ENCODE assay signal across 1 cellular context in the genomic region with DNA sequence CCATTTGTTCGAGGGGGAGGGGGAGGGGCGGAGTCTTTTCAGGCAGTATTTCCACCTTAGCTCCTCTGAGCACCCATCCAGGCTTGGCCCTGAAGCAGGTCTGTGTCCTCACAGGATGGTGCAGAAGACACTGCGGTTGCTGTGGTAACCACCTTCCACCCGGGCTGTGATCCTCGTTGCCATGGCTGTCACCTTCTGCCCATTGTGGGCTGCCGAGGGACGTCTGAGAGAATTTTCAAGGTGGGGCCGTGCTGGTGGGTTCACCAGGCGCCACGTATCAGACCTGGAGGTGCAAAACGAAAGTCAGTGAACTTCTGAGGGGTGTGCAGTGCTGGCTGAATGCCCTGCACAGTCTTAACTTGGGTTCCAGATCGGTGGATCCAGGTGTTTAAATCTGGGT.
TF ChIP-seq lines count a peak whose summit lies in the region.

No MANE protein-coding gene starts in this region.

TF ChIP-seq in H1, 55 proteins besides CTCF, POLR2A, EP300 and RAD21:
- TF ChIP-seq SP2 (IDR thresholded peaks at IDR 0.05; ENCODE audit: low read length), result no peak
TF ChIP-seq in H1: peak in this region for 0.
